In genomic region chr11:128632151-128632791, GRCh38 we compare ENCODE assay signal across 8 cellular contexts. TPM values are rescaled to one million over a fixed set of nuclear protein-coding genes. Genes with fewer than 3 reads are reported as not detected.
DNase-seq lines count a peak whose midpoint lies in the region; ATAC-seq and TF ChIP-seq lines count a peak whose summit lies in the region.

No MANE protein-coding gene starts in this region.

- POLR2A ChIA-PET in HEK293 (lab: Yijun Ruan, JAX) (no interaction called here), OCI-LY7 (lab: Charles Lee) (interaction anchor here (0.9 to 16.8 kb wide), 13 partner anchors 14 to 460 kb away, joined by 3 to 631 read pairs (median 4); no protein-coding TSS in a partner anchor)

- H3K27me3 Mint-ChIP-seq in activated naive CD8-positive, alpha-beta T cell = no peaks in the 10 kb centered on the region

- DNase-seq in Daoy (ENCODE audit: low read depth) (peak; percentile 53), OCI-LY7 (ENCODE audit: low spot score) (peak; percentile 90), right atrium auricular region (ENCODE audit: low spot score) (peak; percentile 56), medulla oblongata (ENCODE audit: extremely low spot score) (no peak)
- DNase-seq in stimulated activated CD4-positive, alpha-beta T cell treated with anti-CD3 and anti-CD28 coated beads, Interleukin-4, amount 100 ng/mL, for 24 hours = peak; percentile 56

- H3K4me3 ChIP-seq in HEK293 (ENCODE audit: low read depth, low read length) = no peak overlapping the region
- H3K4me3 ChIP-seq in OCI-LY7 (ENCODE audit: low read depth, low read length, poor library complexity, severe bottlenecking) = no peak overlapping the region
- no peak overlapping the region for H3K4me3 ChIP-seq in right atrium auricular region

- CTCF ChIA-PET in HEK293 (lab: Yijun Ruan, JAX) (interaction anchor here (0.6 to 7.6 kb wide), 35 partner anchors 11 to 602 kb away, joined by 3 to 120 read pairs (median 3); no protein-coding TSS in a partner anchor), OCI-LY7 (lab: Charles Lee; ENCODE audit: unreplicated experiment) (interaction anchor here (0.6 to 3.6 kb wide), 14 partner anchors 25 to 460 kb away, joined by 3 to 37 read pairs (median 4); no protein-coding TSS in a partner anchor)

- no peaks in the 10 kb centered on the region; the same call in 1 of the 2 replicates for H3K79me2 ChIP-seq in OCI-LY7 (ENCODE audit: insufficient read depth, low read depth, low read length)

- H3K4me2 ChIP-seq in OCI-LY7 (ENCODE audit: low read length) = 0 out of 2 replicates have a peak overlapping the region, but pooled peaks have one; percentile 74

- no peaks in the 10 kb centered on the region for H3K36me3 Mint-ChIP-seq in activated naive CD8-positive, alpha-beta T cell

- H3K9me2 ChIP-seq in OCI-LY7 (ENCODE audit: insufficient read depth, low read length) = no peaks in the 10 kb centered on the region

- no peak overlapping the region for H3K27ac ChIP-seq in HEK293 (ENCODE audit: extremely low read depth, low read depth, low read length)
- no peak overlapping the region for H3K27ac ChIP-seq in OCI-LY7 (ENCODE audit: low read depth, low read length, poor library complexity, severe bottlenecking)
- no peak overlapping the region for H3K27ac ChIP-seq in right atrium auricular region

- intact Hi-C loops in OCI-LY7 (cut with micrococcal nuclease; ENCODE audit: unreplicated experiment) = loop anchor here (1.0 to 10.0 kb wide), 6 partner anchors 60 to 597 kb away; partner anchors contain the start of gene FLI1

- H3K27ac Mint-ChIP-seq in activated naive CD8-positive, alpha-beta T cell = peak overlapping the region; percentile 84

- H3K36me3 ChIP-seq in HEK293 (ENCODE audit: control insufficient read depth in 2 of 2, insufficient read depth in 1 of 2, low read length in 2 of 2) (no peaks in the 10 kb centered on the region), OCI-LY7 (ENCODE audit: insufficient read depth, low read length) (no peaks in the 10 kb centered on the region), right atrium auricular region (no peaks in the 10 kb centered on the region)

- no peaks in the 10 kb centered on the region for H3K4me1 ChIP-seq in HEK293 (ENCODE audit: control insufficient read depth, insufficient read depth, low read length)
- H3K4me1 ChIP-seq in OCI-LY7 (ENCODE audit: insufficient read depth, low read length, poor library complexity, severe bottlenecking) = peaks cover 54% of the 10 kb centered on the region
- H3K4me1 ChIP-seq in right atrium auricular region = no peaks in the 10 kb centered on the region

- no peaks in the 10 kb centered on the region for H3K9me3 ChIP-seq in HEK293 (ENCODE audit: control insufficient read depth, insufficient read depth, low read depth, low read length)
- no peaks in the 10 kb centered on the region for H3K9me3 ChIP-seq in OCI-LY7 (ENCODE audit: low read length)
- H3K9me3 ChIP-seq in right atrium auricular region = no peaks in the 10 kb centered on the region

- H3K9me3 Mint-ChIP-seq in activated naive CD8-positive, alpha-beta T cell (ENCODE audit: low read depth) = no peaks in the 10 kb centered on the region

- TF ChIP-seq CTCF in HEK293 (tag by site-specific recombination; IDR thresholded peaks at IDR 0.05) (no peak), OCI-LY7 (conservative IDR thresholded peaks at IDR 0.05; ENCODE audit: low read length) (peak; percentile 94), right atrium auricular region (IDR thresholded peaks at IDR 0.05) (peak; percentile 45 to 81)

- H2AFZ ChIP-seq in OCI-LY7 (ENCODE audit: low read length) = peak overlapping the region; percentile 22; the same call in 1 of the 2 replicates

- H4K20me1 ChIP-seq in OCI-LY7 (ENCODE audit: insufficient read depth, low read length) = no peaks in the 10 kb centered on the region

- H3K27me3 ChIP-seq in right atrium auricular region = no peaks in the 10 kb centered on the region

- no peak overlapping the region for H3K4me3 Mint-ChIP-seq in activated naive CD8-positive, alpha-beta T cell

- no peak for ATAC-seq in HG03460 (IDR thresholded peaks at IDR 0.05; ENCODE audit: unreplicated experiment)

- no TSS peak for BruUV-seq in OCI-LY7 (replicated peaks; lab: Mats Ljungman, UMichigan)

- peaks cover 52% of the 10 kb centered on the region for H3K4me1 Mint-ChIP-seq in activated naive CD8-positive, alpha-beta T cell (ENCODE audit: low read depth)

TF ChIP-seq in HEK293, 187 proteins besides CTCF, POLR2A, EP300 and RAD21:
- TF ChIP-seq ZNF146 (tag by site-specific recombination; IDR thresholded peaks at IDR 0.05) (no peak), ZNF654 (tag by site-specific recombination; IDR thresholded peaks at IDR 0.05; ENCODE audit: low read depth) (peak; percentile 54), ZSCAN18 (tag by site-specific recombination; IDR thresholded peaks at IDR 0.05) (no peak)

RNA-seq across cellular contexts. Expression of gene ETS1, which starts 44.9 kb away (rescaled TPM):
- 46.2 and 70.7 TPM in 2 replicates for total RNA-seq in Daoy (2014; rRNA removed; shearing (Covaris generic))
- 203 and 210 TPM in 2 replicates for total RNA-seq in OCI-LY7 (2014; rRNA removed; shearing (Covaris generic))
- total RNA-seq in OCI-LY7 (2022) = 466 and 503 TPM in 2 replicates
- 10 to 100 TPM; 37.9 to 46.6 TPM for total RNA-seq in right atrium auricular region
